15 cellular contexts compared by ENCODE assay signal in genomic region chr12:52245962-52246577, GRCh38. TPM values are rescaled to one million over a fixed set of nuclear protein-coding genes. Genes with fewer than 3 reads are reported as not detected.
A peak's percentile ranks its signal among the peaks of the same experiment; 100 is the strongest.
DNase-seq lines count a peak whose midpoint lies in the region; ATAC-seq and TF ChIP-seq lines count a peak whose summit lies in the region.
"Had no signal": no experiment of that assay in that cellular context is flagged by ENCODE, and none has a peak within 500 bp of the region (broad histone marks: within the 10 kb centered on the region; RNA-seq: fewer than 3 reads in every experiment).

No MANE protein-coding gene starts in this region.

- H3K27ac ChIP-seq in body of pancreas = peak overlapping the region; percentile 92 to 99 (median 95)
- peak overlapping the region in 3 of 5 donors; percentile 60 to 72 (median 65) for H3K27ac ChIP-seq in stomach
- H3K27ac ChIP-seq: colonic mucosa, GM23248 had no signal

- H3K9me3 ChIP-seq in body of pancreas (no peaks in the 10 kb centered on the region), stomach (no peaks in the 10 kb centered on the region)
- H3K9me3 ChIP-seq: colonic mucosa had no signal

- no peak for TF ChIP-seq POLR2A in body of pancreas (IDR thresholded peaks at IDR 0.05)
- no peak for TF ChIP-seq POLR2A in stomach (IDR thresholded peaks at IDR 0.05)

- ATAC-seq in activated T-cell treated with anti-CD3 and anti-CD28 coated beads, Interleukin-2, amount 50 U/mL, for 72 hours (replicated peaks in 1 of 2) = no peak
- ATAC-seq in activated T-cell treated with anti-CD3 and anti-CD28 coated beads, Interleukin-2, amount 50 U/mL, for 4 hours = no peak
- ATAC-seq in body of pancreas (no peak), HG02678 (IDR thresholded peaks at IDR 0.05; ENCODE audit: unreplicated experiment) (no peak)

- no peaks in the 10 kb centered on the region for H3K9me3 Mint-ChIP-seq in activated T-cell treated with anti-CD3 and anti-CD28 coated beads, Interleukin-2, amount 50 U/mL, for 72 hours
- no peaks in the 10 kb centered on the region for H3K9me3 Mint-ChIP-seq in activated T-cell treated with anti-CD3 and anti-CD28 coated beads, Interleukin-2, amount 50 U/mL, for 4 hours

- peaks cover 88% of the 10 kb centered on the region for H3K4me1 ChIP-seq in body of pancreas
- peaks cover 50 to 77% (median 61%) of the 10 kb centered on the region in 4 donors for H3K4me1 ChIP-seq in stomach

- H3K27me3 ChIP-seq in body of pancreas (no peaks in the 10 kb centered on the region), stomach (peaks cover 0 to 29% (median 9%) of the 10 kb centered on the region in 3 donors)
- H3K27me3 ChIP-seq: colonic mucosa had no signal

- peaks cover 34% of the 10 kb centered on the region for H3K27me3 Mint-ChIP-seq in activated T-cell treated with anti-CD3 and anti-CD28 coated beads, Interleukin-2, amount 50 U/mL, for 72 hours (ENCODE audit: low read depth)
- peaks cover 22% of the 10 kb centered on the region for H3K27me3 Mint-ChIP-seq in activated T-cell treated with anti-CD3 and anti-CD28 coated beads, Interleukin-2, amount 50 U/mL, for 4 hours (ENCODE audit: low read depth)

- H3K36me3 ChIP-seq in body of pancreas (replicated peaks in 1 of 2; ENCODE audit: insufficient read depth in 1 of 2, low read depth in 2 of 2) (no peaks in the 10 kb centered on the region), stomach (no peaks in the 10 kb centered on the region)
- H3K36me3 ChIP-seq: colonic mucosa had no signal

- no peak for DNase-seq in activated T-cell treated with anti-CD3 and anti-CD28 coated beads, Interleukin-2, amount 50 U/mL, for 72 hours
- no peak for DNase-seq in activated T-cell treated with anti-CD3 and anti-CD28 coated beads, Interleukin-2, amount 50 U/mL, for 4 hours
- DNase-seq in NCI-H69 (lab: John Stamatoyannopoulos, UW) (peak; percentile 70), body of pancreas (peak in 1 of 4 donors; percentile 16), stomach (no peak), NCI-H2171 treated with DMSO at 0.1 percent for 48 hours (lab: John Stamatoyannopoulos, UW) (no peak), NCI-H774 (lab: John Stamatoyannopoulos, UW) (no peak)
- DNase-seq: activated CD4-positive, alpha-beta T cell treated with anti-CD3 and anti-CD28 coated beads, Interleukin-2, amount 50 U/mL, for 48 hours; colonic mucosa; GM23248; mesendoderm; NCI-H2029 treated with DMSO at 0.1 percent for 48 hours; occipital lobe had no signal

- intact Hi-C loops in body of pancreas (cut with DNase I) = no loop called here
- intact Hi-C loops in stomach (cut with DNase I; ENCODE audit: low total_unique reads) = no loop called here

- no peak overlapping the region for H3K4me3 ChIP-seq in body of pancreas
- H3K4me3 ChIP-seq in stomach = no peak overlapping the region
- H3K4me3 ChIP-seq: colonic mucosa, GM23248 had no signal

- H3K27ac Mint-ChIP-seq in activated T-cell treated with anti-CD3 and anti-CD28 coated beads, Interleukin-2, amount 50 U/mL, for 72 hours = peak overlapping the region; percentile 69

- 65 to 84% methylated on average over 7 of the region's 7 CpGs for WGBS in body of pancreas, 2 donors
- WGBS in stomach, 5 donors = 70 to 88% (median 80%) methylated on average over 7 of the region's 7 CpGs

- H3K4me3 Mint-ChIP-seq in activated T-cell treated with anti-CD3 and anti-CD28 coated beads, Interleukin-2, amount 50 U/mL, for 72 hours = peak overlapping the region; percentile 72 to 75
- no peak overlapping the region for H3K4me3 Mint-ChIP-seq in activated T-cell treated with anti-CD3 and anti-CD28 coated beads, Interleukin-2, amount 50 U/mL, for 4 hours

- TF ChIP-seq CTCF in body of pancreas (IDR thresholded peaks at IDR 0.05) (no peak), stomach (IDR thresholded peaks at IDR 0.05) (no peak)

- H3K4me1 Mint-ChIP-seq in activated T-cell treated with anti-CD3 and anti-CD28 coated beads, Interleukin-2, amount 50 U/mL, for 72 hours (ENCODE audit: low read depth) = peaks cover 65% of the 10 kb centered on the region
- H3K4me1 Mint-ChIP-seq in activated T-cell treated with anti-CD3 and anti-CD28 coated beads, Interleukin-2, amount 50 U/mL, for 4 hours (ENCODE audit: low read depth) = peaks cover 24% of the 10 kb centered on the region

- no peaks in the 10 kb centered on the region for H3K36me3 Mint-ChIP-seq in activated T-cell treated with anti-CD3 and anti-CD28 coated beads, Interleukin-2, amount 50 U/mL, for 72 hours (ENCODE audit: insufficient read depth in 2 of 2)
- H3K36me3 Mint-ChIP-seq in activated T-cell treated with anti-CD3 and anti-CD28 coated beads, Interleukin-2, amount 50 U/mL, for 4 hours (ENCODE audit: insufficient read depth) = no peaks in the 10 kb centered on the region

- TF ChIP-seq EP300 in stomach (IDR thresholded peaks at IDR 0.05) = no peak

RNA-seq across cellular contexts. Expression of gene KRT7, which starts 13.0 kb away (rescaled TPM):
- total RNA-seq in activated T-cell treated with anti-CD3 and anti-CD28 coated beads, Interleukin-2, amount 50 U/mL, for 72 hours = 10 to 100 TPM; 23.1 to 25.4 TPM
- 1 to 10 TPM; 1.2 to 2.1 (median 1.5) TPM for total RNA-seq in activated T-cell treated with anti-CD3 and anti-CD28 coated beads, Interleukin-2, amount 50 U/mL, for 4 hours
- total RNA-seq in body of pancreas (100 to 1,000 TPM in 1 of 2 donors, 10 to 100 TPM in 1; 69.2 to 196 TPM), stomach (100 to 1,000 TPM in 1 of 5 donors, 10 to 100 TPM in 2, not detected in 2; 47.0 to 186 (median 95.8) TPM)
- polyA plus RNA-seq in stomach = 100 to 1,000 TPM in 2 of 3 donors, 1 to 10 TPM in 1; 6.4 to 214 (median 138) TPM
- total RNA-seq: occipital lobe had no signal

RNA-seq across cellular contexts. Expression of gene KRT86, which starts 28.4 kb away (rescaled TPM):
- total RNA-seq in activated T-cell treated with anti-CD3 and anti-CD28 coated beads, Interleukin-2, amount 50 U/mL, for 72 hours = under 1 TPM; 0.82 to 1.00 TPM
- total RNA-seq in activated T-cell treated with anti-CD3 and anti-CD28 coated beads, Interleukin-2, amount 50 U/mL, for 4 hours = not detected
- 1 to 10 TPM; 1.8 to 8.6 TPM for total RNA-seq in body of pancreas
- total RNA-seq in stomach = not detected
- not detected for polyA plus RNA-seq in stomach

RNA-seq across cellular contexts. Expression of gene KRT81, which starts 45.3 kb away (rescaled TPM):
- not detected for total RNA-seq in activated T-cell treated with anti-CD3 and anti-CD28 coated beads, Interleukin-2, amount 50 U/mL, for 72 hours
- under 1 TPM; 0.19 to 0.25 (median 0.24) TPM for total RNA-seq in activated T-cell treated with anti-CD3 and anti-CD28 coated beads, Interleukin-2, amount 50 U/mL, for 4 hours
- total RNA-seq in body of pancreas = not detected
- not detected for total RNA-seq in stomach
- under 1 TPM in 1 of 3 donors, not detected in 2; 0.15 TPM for polyA plus RNA-seq in stomach
- total RNA-seq: occipital lobe; T-helper 1 cell treated with Interleukin-12 subunit alpha and Interleukin-12 subunit beta and Interleukin-4 antibody, amounts not matched to agents 30 ng/mL and 1 ng/mL, for 36 hours had no signal

RNA-seq across cellular contexts. Expression of gene KRT80, which starts 54.3 kb away (rescaled TPM):
- not detected for total RNA-seq in activated T-cell treated with anti-CD3 and anti-CD28 coated beads, Interleukin-2, amount 50 U/mL, for 72 hours
- total RNA-seq in activated T-cell treated with anti-CD3 and anti-CD28 coated beads, Interleukin-2, amount 50 U/mL, for 4 hours = under 1 TPM in 2 of 3 donors, not detected in 1; 0.05 to 0.08 TPM
- total RNA-seq in body of pancreas (10 to 100 TPM; 10.2 to 11.9 TPM), stomach (under 1 TPM in 3 of 5 donors, not detected in 2; 0.29 to 0.45 (median 0.37) TPM)
- polyA plus RNA-seq in stomach = 1 to 10 TPM in 2 of 3 donors, not detected in 1; 3.1 to 3.7 TPM
- total RNA-seq: occipital lobe; T-helper 1 cell treated with Interleukin-12 subunit alpha and Interleukin-12 subunit beta and Interleukin-4 antibody, amounts not matched to agents 30 ng/mL and 1 ng/mL, for 36 hours had no signal
